ENCODE assay signal across 22 cellular contexts in genomic region chr16:13109171-13109570, GRCh38.
DNase-seq lines count a peak whose midpoint lies in the region; ATAC-seq and TF ChIP-seq lines count a peak whose summit lies in the region.
"Had no signal": no experiment of that assay in that cellular context is flagged by ENCODE, and none has a peak within 500 bp of the region (broad histone marks: within the 10 kb centered on the region; RNA-seq: fewer than 3 reads in every experiment).

No MANE protein-coding gene starts in this region.

- no peaks in the 10 kb centered on the region for H3K36me3 ChIP-seq in aorta (ENCODE audit: control insufficient read depth in 1 of 2, insufficient read depth in 2 of 2, low read length in 1 of 2)
- H3K36me3 ChIP-seq: HAP-1 had no signal

- no peaks in the 10 kb centered on the region for H3K27me3 Mint-ChIP-seq in MCF 10A (ENCODE audit: insufficient read depth, unreplicated experiment)
- H3K27me3 Mint-ChIP-seq: IgD-negative memory B cell had no signal

- WGBS in aorta, 2 donors = 90 to 100% methylated on average over 1 of the region's 1 CpG

- peaks cover 7% of the 10 kb centered on the region for H3K9me3 Mint-ChIP-seq in MCF 10A (ENCODE audit: unreplicated experiment)

- DNase-seq in M059J (ENCODE audit: low read depth) (peak; percentile 32), MCF 10A (ENCODE audit: unreplicated experiment) (no peak), myocyte (ENCODE audit: low read depth) (peak; percentile 57), aorta (no peak)
- DNase-seq: AML-193, DMS 273 treated with DMSO at 0.1 percent for 48 hours, GF-D8, Kasumi-1, NCI-H1417 treated with DMSO at 0.1 percent for 48 hours, NCI-H2029, NCI-H2171 treated with DMSO at 0.1 percent for 48 hours, NCI-H510A, NCI-H774, PC-3 had no signal

- POLR2A ChIA-PET in MCF 10A (lab: Yijun Ruan, JAX) = no interaction called here

- H3K4me1 ChIP-seq in aorta (ENCODE audit: control insufficient read depth in 1 of 2, insufficient read depth in 2 of 2, low read length in 2 of 2) = peaks cover 1 to 8% of the 10 kb centered on the region in 2 donors
- H3K4me1 ChIP-seq: HAP-1 had no signal

- peaks cover 35% of the 10 kb centered on the region for H3K4me1 Mint-ChIP-seq in MCF 10A (ENCODE audit: insufficient read depth, unreplicated experiment)
- H3K4me1 Mint-ChIP-seq: CD14-positive monocyte, IgD-negative memory B cell had no signal

- no peak overlapping the region for H3K4me3 ChIP-seq in aorta (ENCODE audit: low read length in 2 of 2)
- H3K4me3 ChIP-seq: HAP-1, SK-N-MC had no signal

- intact Hi-C loops in MCF 10A (cut with micrococcal nuclease) = no loop called here
- intact Hi-C loops in aorta (cut with DNase I) = no loop called here

- H3K27ac Mint-ChIP-seq in MCF 10A (ENCODE audit: low read depth, unreplicated experiment) = peak overlapping the region; percentile 73
- H3K27ac Mint-ChIP-seq: CD14-positive monocyte, IgD-negative memory B cell had no signal

- no peak for ATAC-seq in aorta (ENCODE audit: low FRiP score)
- ATAC-seq in SK-N-SH treated with all-trans-retinoic acid at 6 μM for 48 hours = no peak
- ATAC-seq in GM21528 (IDR thresholded peaks at IDR 0.05; ENCODE audit: low FRiP score, unreplicated experiment) = no peak
- ATAC-seq in GM18909 (IDR thresholded peaks at IDR 0.05; ENCODE audit: poor library complexity, unreplicated experiment) = no peak
- ATAC-seq: PC-3, Right ventricle myocardium inferior had no signal

- H3K36me3 Mint-ChIP-seq in MCF 10A (ENCODE audit: insufficient read depth, unreplicated experiment) = peaks cover 13% of the 10 kb centered on the region
- H3K36me3 Mint-ChIP-seq: CD14-positive monocyte had no signal

- H3K27ac ChIP-seq in aorta (ENCODE audit: low read depth in 1 of 2, low read length in 2 of 2) = peak overlapping the region; percentile 19 to 55
- H3K27ac ChIP-seq: SK-N-MC had no signal

- no peak overlapping the region for H3K4me3 Mint-ChIP-seq in MCF 10A (ENCODE audit: unreplicated experiment)
- H3K4me3 Mint-ChIP-seq: CD14-positive monocyte, IgD-negative memory B cell had no signal

- no peaks in the 10 kb centered on the region for H3K9me3 ChIP-seq in aorta (ENCODE audit: control insufficient read depth, low read length)
- H3K9me3 ChIP-seq: HAP-1 had no signal

- no peaks in the 10 kb centered on the region for H3K27me3 ChIP-seq in aorta (ENCODE audit: control insufficient read depth in 1 of 2, insufficient read depth in 2 of 2, low read length in 1 of 2)

- CTCF ChIA-PET in MCF 10A (lab: Yijun Ruan, JAX) = interaction anchor here (0.6 kb wide), 1 partner anchor 544 kb away, joined by 3 read pairs; no protein-coding TSS in a partner anchor

- no TSS peak for BruUV-seq in MCF 10A (replicated peaks; lab: Mats Ljungman, UMichigan)

- TF ChIP-seq CTCF in MCF 10A (IDR thresholded peaks at IDR 0.05; ENCODE audit: unreplicated experiment) = no peak

TF ChIP-seq in SK-N-SH treated with all-trans-retinoic acid at 6 μM for 48 hours, 23 proteins besides CTCF, POLR2A, EP300 and RAD21:
- TF ChIP-seq ZC3H10 (CRISPR knock-in tag; IDR thresholded peaks at IDR 0.05) (no peak), ARNTL (CRISPR knock-in tag; IDR thresholded peaks at IDR 0.05; ENCODE audit: borderline replicate concordance, low read depth) (no peak), CSRNP3 (CRISPR knock-in tag; IDR thresholded peaks at IDR 0.05) (no peak), ZNF565 (CRISPR knock-in tag; conservative IDR thresholded peaks at IDR 0.05; ENCODE audit: low read depth) (no peak)

Comparison
In these comparisons a context has a peak if more than half of its experiments do, and no peak if none do; other contexts are left out.
1. DNase-seq: peak in M059J (single experiment) and myocyte (single experiment); none in MCF 10A (single experiment) and aorta (0 of 2).